Comparison of ENCODE assay signal across 23 cellular contexts in the genomic region with DNA sequence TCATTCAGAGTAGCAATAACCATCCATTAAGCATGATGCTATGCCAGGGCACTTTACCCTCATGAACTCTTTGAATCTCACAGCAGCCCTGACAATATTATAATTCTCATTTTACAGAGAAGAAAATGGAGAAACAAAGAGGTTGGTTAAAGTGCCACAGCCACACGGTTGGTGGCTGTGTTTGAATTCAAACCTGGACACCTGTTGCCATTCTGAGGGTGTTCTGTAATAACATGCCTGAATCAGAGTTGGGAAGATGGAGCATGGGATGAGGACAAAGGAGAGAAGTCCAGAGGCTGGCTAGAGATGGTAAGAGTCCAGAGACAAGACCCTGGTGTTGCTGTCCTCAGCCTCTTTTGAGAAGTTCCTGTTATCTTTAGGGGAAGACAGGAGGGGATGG.
"Had no signal": no experiment of that assay in that cellular context is flagged by ENCODE, and none has a peak within 500 bp of the region (broad histone marks: within the 10 kb centered on the region; RNA-seq: fewer than 3 reads in every experiment).

No MANE protein-coding gene starts in this region.

- H3K4me3 Mint-ChIP-seq: mesothelial cell of epicardium, type B pancreatic cell had no signal

- H3K36me3 Mint-ChIP-seq: mesothelial cell of epicardium, naive B cell, type B pancreatic cell had no signal

- H3K4me1 Mint-ChIP-seq: mesothelial cell of epicardium had no signal

- DNase-seq: caudate nucleus; dorsolateral prefrontal cortex; effector CD8-positive, alpha-beta T cell; esophagus squamous epithelium; heart left ventricle; kidney; mesenchymal stem cell; mucosa of descending colon; naive B cell; occipital lobe; pancreas; stimulated activated CD4-positive, alpha-beta T cell treated with anti-CD3 and anti-CD28 coated beads, Interleukin-12 subunit alpha, Interleukin-12 subunit beta, amount 100 ng/mL, for 4 hours; stimulated activated CD4-positive, alpha-beta T cell treated with anti-CD3 and anti-CD28 coated beads, Interleukin-1b, Interleukin-23, amount 100 ng/mL, for 48 hours; stimulated activated CD4-positive, alpha-beta T cell treated with anti-CD3 and anti-CD28 coated beads, Interleukin-4, amount 100 ng/mL, for 1 hour; stimulated activated CD8-positive, alpha-beta memory T cell treated with anti-CD3 and anti-CD28 coated beads, Interleukin-4, amount 100 ng/mL, for 48 hours; stimulated activated naive CD8-positive, alpha-beta T cell treated with anti-CD3 and anti-CD28 coated beads, Interleukin-15, Interleukin-2, amounts not matched to agents 100 U/mL and 50 U/mL, for 24 hours; substantia nigra; testis; tibial artery had no signal

- ATAC-seq: heart left ventricle; left lobe of liver; pancreas; sciatic nerve; stimulated activated naive CD8-positive, alpha-beta T cell treated with anti-CD3 and anti-CD28 coated beads, Interleukin-15, Interleukin-2, amounts not matched to agents 100 U/mL and 50 U/mL, for 24 hours had no signal

- H3K27ac Mint-ChIP-seq: mesothelial cell of epicardium, type B pancreatic cell had no signal
